Comparison of ENCODE assay signal across 10 cellular contexts in the genomic region with DNA sequence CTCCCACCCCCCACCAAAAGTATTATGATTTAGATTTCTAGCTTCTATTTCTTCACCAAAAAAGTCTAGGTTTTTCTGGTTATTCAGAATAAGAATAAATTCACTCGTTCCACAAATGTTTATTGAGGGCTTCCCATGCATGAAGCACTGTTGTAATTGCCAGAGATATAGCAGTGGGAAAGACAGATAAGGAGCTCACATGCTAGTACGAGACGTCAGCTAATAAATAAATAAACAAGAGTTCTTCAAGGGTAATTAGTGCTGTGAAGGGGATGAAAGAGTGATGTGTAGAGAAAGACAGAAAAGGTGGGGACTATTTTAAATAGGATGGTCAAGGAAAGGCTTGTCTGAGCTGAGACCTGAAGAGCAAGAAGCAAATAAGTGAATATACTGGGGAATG.
"Had no signal": no experiment of that assay in that cellular context is flagged by ENCODE, and none has a peak within 500 bp of the region (broad histone marks: within the 10 kb centered on the region; RNA-seq: fewer than 3 reads in every experiment).

No MANE protein-coding gene starts in this region.

- H3K27me3 ChIP-seq: esophagus squamous epithelium, upper lobe of right lung had no signal

- H3K27ac ChIP-seq: esophagus squamous epithelium had no signal

- H3K4me3 Mint-ChIP-seq: naive B cell had no signal

- DNase-seq: activated naive CD4-positive, alpha-beta T cell treated with anti-CD3 and anti-CD28 coated beads, Interleukin-2, amount 50 U/mL, for 16 hours; amniotic stem cell; esophagus squamous epithelium; foreskin melanocyte; head of caudate nucleus; islet precursor cell; naive B cell; small intestine; T-helper 2 cell; upper lobe of right lung had no signal

- H3K4me3 ChIP-seq: esophagus squamous epithelium, upper lobe of right lung had no signal

- H3K36me3 Mint-ChIP-seq: naive B cell had no signal

- ATAC-seq: upper lobe of right lung had no signal

- H3K36me3 ChIP-seq: esophagus squamous epithelium, upper lobe of right lung had no signal

- H3K9me3 ChIP-seq: esophagus squamous epithelium, upper lobe of right lung had no signal
